ENCODE assay signal across 13 cellular contexts in genomic region chr2:206452242-206452641, GRCh38. TPM values are rescaled to one million over a fixed set of nuclear protein-coding genes. Genes with fewer than 3 reads are reported as not detected.
DNase-seq lines count a peak whose midpoint lies in the region; ATAC-seq and TF ChIP-seq lines count a peak whose summit lies in the region.
"Had no signal": no experiment of that assay in that cellular context is flagged by ENCODE, and none has a peak within 500 bp of the region (broad histone marks: within the 10 kb centered on the region; RNA-seq: fewer than 3 reads in every experiment).

No MANE protein-coding gene starts in this region.

- no peaks in the 10 kb centered on the region for H3K4me1 ChIP-seq in foreskin keratinocyte

- no peak for TF ChIP-seq CTCF in foreskin keratinocyte (conservative IDR thresholded peaks at IDR 0.05)

- H3K27ac ChIP-seq in foreskin keratinocyte = no peak overlapping the region

- H3K27me3 ChIP-seq in foreskin keratinocyte = peaks cover 19% of the 10 kb centered on the region

- peak; percentile 64 for ATAC-seq in GM18517 (IDR thresholded peaks at IDR 0.05; ENCODE audit: unreplicated experiment)
- ATAC-seq in GM21723 (IDR thresholded peaks at IDR 0.05; ENCODE audit: unreplicated experiment) = peak; percentile 67
- peak; percentile 71 for ATAC-seq in HG03432 (IDR thresholded peaks at IDR 0.05; ENCODE audit: unreplicated experiment)
- peak; percentile 24 for ATAC-seq in foreskin keratinocyte
- ATAC-seq in GM21528 (IDR thresholded peaks at IDR 0.05; ENCODE audit: low FRiP score, unreplicated experiment) = no peak
- ATAC-seq: GM23338, left lobe of liver had no signal

- DNase-seq in foreskin keratinocyte = no peak
- DNase-seq in NCI-H2227 treated with DMSO at 0.1 percent for 48 hours (lab: John Stamatoyannopoulos, UW) = no peak
- DNase-seq in NCI-H1417 treated with DMSO at 0.1 percent for 48 hours (lab: John Stamatoyannopoulos, UW) = no peak
- no peak for DNase-seq in DMS 273 (lab: John Stamatoyannopoulos, UW; ENCODE audit: unreplicated experiment)
- DNase-seq: cortex of kidney, GDM1, NCI-H2171 had no signal

RNA-seq across cellular contexts. Expression of gene ADAM23, which starts 8.9 kb away (rescaled TPM):
- total RNA-seq in foreskin keratinocyte = 0.28 and 0.31 TPM in 2 replicates
- polyA plus RNA-seq in foreskin keratinocyte = 0.11 and 0.27 TPM in 2 replicates
